ENCODE assay signal across 8 cellular contexts in the genomic region with DNA sequence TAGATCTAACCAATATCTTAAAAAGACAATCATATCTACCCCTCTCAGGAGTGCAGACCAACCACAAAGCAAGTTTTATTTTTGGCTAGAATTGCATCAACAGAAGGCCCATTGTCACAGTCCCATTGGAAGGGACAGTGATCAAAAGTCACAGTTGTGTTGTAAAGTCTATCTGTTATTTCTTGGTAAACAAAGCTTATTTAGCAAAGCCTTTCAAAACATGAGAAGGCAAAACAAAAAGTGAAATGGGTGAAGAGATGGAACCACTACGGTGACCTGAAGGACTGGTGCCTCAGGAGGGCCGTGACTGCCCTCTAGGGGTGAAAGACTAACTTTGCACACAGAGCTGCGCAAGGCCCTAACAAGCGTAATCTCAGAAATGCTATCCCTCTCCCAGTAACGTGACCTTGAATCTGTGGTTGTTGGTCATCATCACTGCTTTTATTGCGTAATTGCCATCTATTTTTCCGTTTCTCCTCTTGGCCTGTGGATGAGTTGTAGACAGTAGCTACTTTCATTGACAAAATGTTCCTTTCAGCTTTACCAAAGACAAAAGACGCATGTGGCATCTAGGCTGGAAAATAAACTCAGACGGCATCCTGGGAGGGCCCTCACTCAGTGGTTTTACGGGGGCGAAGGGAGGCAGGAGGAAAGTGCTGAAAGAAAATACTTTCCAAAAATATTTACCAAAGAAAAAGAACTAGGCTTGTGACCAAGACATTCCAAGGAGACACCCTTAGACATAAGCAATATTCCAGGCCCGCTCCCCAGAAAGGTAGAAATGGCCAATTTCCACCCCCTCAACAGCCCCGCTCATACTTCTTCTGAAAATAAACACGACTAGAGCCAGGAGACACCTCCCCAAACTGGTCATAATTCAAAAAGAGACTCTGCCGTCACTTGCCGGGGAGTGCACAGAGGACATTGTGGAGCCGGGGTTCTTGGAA.
DNase-seq lines count a peak whose midpoint lies in the region; ATAC-seq and TF ChIP-seq lines count a peak whose summit lies in the region.

No MANE protein-coding gene starts in this region.

- CTCF ChIA-PET in IMR-90 (lab: Yijun Ruan, JAX): interaction anchor here (0.5 to 3.8 kb wide), 30 partner anchors 8 to 853 kb away, joined by 3 to 51 read pairs (median 4); a partner anchor contains a TSS
- CTCF ChIA-PET in activated naive CD4-positive, alpha-beta T cell treated with anti-CD3 and anti-CD28 coated beads, Interleukin-2, amount 10 ng/mL, durations not matched to agents 7 days and 5 days (lab: Charles Lee): interaction anchor here (0.5 to 9.3 kb wide), 50 partner anchors 8 to 522 kb away, joined by 3 to 288 read pairs (median 4); a partner anchor contains a TSS

- H3K79me1 ChIP-seq in IMR-90 (ENCODE audit: low read depth in 1 of 2, low read length in 2 of 2): no peaks in the 10 kb centered on the region
- peaks cover 2% of the 10 kb centered on the region for H3K79me1 ChIP-seq in trophoblast cell (ENCODE audit: low read length)

- H3K9me1 ChIP-seq in IMR-90 (ENCODE audit: insufficient read depth, low read length): no peaks in the 10 kb centered on the region

- no peak overlapping the region for H3K4me2 ChIP-seq in IMR-90 (ENCODE audit: low read depth, low read length)
- H3K4me2 ChIP-seq in trophoblast cell (ENCODE audit: low read length): no peak overlapping the region

- H3K9me3 ChIP-seq in IMR-90 (ENCODE audit: control insufficient read depth, insufficient read depth, low read length) (no peaks in the 10 kb centered on the region), trophoblast cell (ENCODE audit: insufficient read depth, low read depth, low read length) (peaks cover 1% of the 10 kb centered on the region), transverse colon (no peaks in the 10 kb centered on the region)

- no peaks in the 10 kb centered on the region for H4K20me1 ChIP-seq in IMR-90 (ENCODE audit: insufficient read depth, low read length)

- no peak overlapping the region for H3K27ac Mint-ChIP-seq in activated naive CD4-positive, alpha-beta T cell treated with anti-CD3 and anti-CD28 coated beads, Interleukin-2, amount 10 ng/mL, durations not matched to agents 7 days and 5 days

- no peaks in the 10 kb centered on the region for H3K79me2 ChIP-seq in trophoblast cell (ENCODE audit: control insufficient read depth, insufficient read depth, low read length, poor library complexity)

- H3K36me3 ChIP-seq in IMR-90 (ENCODE audit: control insufficient read depth, insufficient read depth, low read length): no peaks in the 10 kb centered on the region
- H3K36me3 ChIP-seq in trophoblast cell (ENCODE audit: control insufficient read depth in 1 of 2, insufficient read depth in 2 of 2, low read length in 2 of 2): no peaks in the 10 kb centered on the region
- H3K36me3 ChIP-seq in transverse colon: no peaks in the 10 kb centered on the region

- H3K4me1 ChIP-seq in IMR-90 (ENCODE audit: control insufficient read depth, insufficient read depth, low read length) (no peaks in the 10 kb centered on the region), trophoblast cell (ENCODE audit: control insufficient read depth in 1 of 2, insufficient read depth in 2 of 2, low read length in 2 of 2) (no peaks in the 10 kb centered on the region), transverse colon (peaks cover 0 to 13% (median 0%) of the 10 kb centered on the region in 4 donors)

- no peak overlapping the region for H2BK5ac ChIP-seq in IMR-90 (ENCODE audit: low read depth, low read length, poor library complexity, severe bottlenecking)
- no peak overlapping the region for H2BK5ac ChIP-seq in trophoblast cell (ENCODE audit: low read depth, low read length, poor library complexity)

- no peaks in the 10 kb centered on the region for H3K9me3 Mint-ChIP-seq in activated naive CD4-positive, alpha-beta T cell treated with anti-CD3 and anti-CD28 coated beads, Interleukin-2, amount 10 ng/mL, durations not matched to agents 7 days and 5 days

- TF ChIP-seq RAD21 in IMR-90 (IDR thresholded peaks at IDR 0.05; ENCODE audit: low read length): peak; percentile 91

- TF ChIP-seq CTCF in IMR-90 (conservative IDR thresholded peaks at IDR 0.05; ENCODE audit: low read depth, low read length): peak; percentile 88
- peak; percentile 85 to 93 (median 87) for TF ChIP-seq CTCF in transverse colon (IDR thresholded peaks at IDR 0.05)

- no peak overlapping the region for H3K56ac ChIP-seq in IMR-90 (ENCODE audit: extremely low read depth, insufficient read depth, low read length)

- H2BK20ac ChIP-seq in IMR-90 (ENCODE audit: low read depth, low read length): no peak overlapping the region

- no peak for TF ChIP-seq EP300 in transverse colon (IDR thresholded peaks at IDR 0.05; ENCODE audit: low read depth)

- H3K27ac ChIP-seq in IMR-90 (ENCODE audit: insufficient read depth, low read length): no peak overlapping the region
- no peak overlapping the region for H3K27ac ChIP-seq in trophoblast cell (ENCODE audit: low read depth, low read length)
- peak overlapping the region in 2 of 4 donors; percentile 44 to 51 for H3K27ac ChIP-seq in transverse colon

- H4K8ac ChIP-seq in IMR-90 (ENCODE audit: low read depth in 2 of 2, low read length in 2 of 2) (no peak overlapping the region), trophoblast cell (ENCODE audit: low read depth, low read length) (no peak overlapping the region)

- no peak overlapping the region for H4K5ac ChIP-seq in IMR-90 (ENCODE audit: low read depth, low read length)

- H2BK15ac ChIP-seq in IMR-90 (ENCODE audit: low read depth, low read length): no peak overlapping the region

- WGBS in IMR-90 (ENCODE audit: extremely low coverage in 2 of 2, insufficient read length in 1 of 2), 2 experiments: no CpG with 5 or more reads among the region's 17 CpGs
- WGBS in trophoblast cell (ENCODE audit: extremely low coverage, insufficient coverage, insufficient read length): no CpG with 5 or more reads among the region's 17 CpGs
- WGBS in transverse colon (ENCODE audit: low coverage in 1 of 2), 2 donors: 29 to 33% methylated on average over 7 to 17 of the region's 17 CpGs

- DNase-seq in ELR (ENCODE audit: low read depth) (peak; percentile 80), IMR-90 (peak; percentile 83), SK-MEL-5 (ENCODE audit: low read depth, low spot score) (peak; percentile 99), germinal center (ENCODE audit: low spot score) (peak; percentile 38), trophoblast cell (peak; percentile 74 to 92), transverse colon (peak; percentile 72)
- DNase-seq in activated naive CD4-positive, alpha-beta T cell treated with anti-CD3 and anti-CD28 coated beads, Interleukin-2, amount 10 ng/mL, durations not matched to agents 7 days and 5 days: peak; percentile 75

- no peaks in the 10 kb centered on the region; the same call in 1 of the 2 replicates for H3K27me3 ChIP-seq in IMR-90 (ENCODE audit: control insufficient read depth, insufficient read depth, low read length)
- H3K27me3 ChIP-seq in trophoblast cell (ENCODE audit: insufficient read depth, low read length): no peaks in the 10 kb centered on the region
- H3K27me3 ChIP-seq in transverse colon: no peaks in the 10 kb centered on the region

- no peak overlapping the region for H2AK9ac ChIP-seq in IMR-90 (replicated peaks; ENCODE audit: low read depth, low read length, poor library complexity)

- H4K12ac ChIP-seq in trophoblast cell (ENCODE audit: low read depth, low read length): no peak overlapping the region

- in situ Hi-C loops in IMR-90 (cut with MboI; ENCODE audit: low sequenced_read_pairs): loop anchor here (5.0 to 10.0 kb wide), 2 partner anchors 149 to 368 kb away; no protein-coding TSS in a partner anchor
- in situ Hi-C loops in SK-MEL-5 (cut with HindIII; ENCODE audit: low pct_unique_long_range_greater_than_20kb, low sequenced_read_pairs): no loop called here
- in situ Hi-C loops in transverse colon (cut with MboI; ENCODE audit: low pct_ligation_motif_present in 1 of 4, low pct_unique_long_range_greater_than_20kb in 1 of 4, low sequenced_read_pairs in 3 of 4): loop anchor here in 3 of 4 donors (5.0 to 25.0 kb wide), 4 partner anchors 106 to 356 kb away; no protein-coding TSS in a partner anchor

- H2AFZ ChIP-seq in IMR-90 (replicated peaks; ENCODE audit: low read length, poor library complexity) (peak overlapping the region; percentile 9), trophoblast cell (ENCODE audit: insufficient read depth, low read length, poor library complexity) (no peak overlapping the region)

- H3K9ac ChIP-seq in IMR-90 (ENCODE audit: low read depth, low read length) (no peak overlapping the region), trophoblast cell (ENCODE audit: low read length) (no peak overlapping the region)

- no peaks in the 10 kb centered on the region for H3K36me3 Mint-ChIP-seq in activated naive CD4-positive, alpha-beta T cell treated with anti-CD3 and anti-CD28 coated beads, Interleukin-2, amount 10 ng/mL, durations not matched to agents 7 days and 5 days

- H3K14ac ChIP-seq in IMR-90 (replicated peaks; ENCODE audit: low read depth, low read length): no peak overlapping the region
- H3K14ac ChIP-seq in trophoblast cell (ENCODE audit: low read length): no peak overlapping the region

- H4K91ac ChIP-seq in IMR-90 (ENCODE audit: insufficient read depth, low read depth, low read length) (no peak overlapping the region), trophoblast cell (ENCODE audit: low read depth, low read length) (no peak overlapping the region)

- TF ChIP-seq POLR2A in IMR-90 (IDR thresholded peaks at IDR 0.05; ENCODE audit: low read depth, low read length) (no peak), transverse colon (IDR thresholded peaks at IDR 0.05) (no peak)

- H3K27me3 Mint-ChIP-seq in activated naive CD4-positive, alpha-beta T cell treated with anti-CD3 and anti-CD28 coated beads, Interleukin-2, amount 10 ng/mL, durations not matched to agents 7 days and 5 days: no peaks in the 10 kb centered on the region

- intact Hi-C loops in IMR-90 (cut with micrococcal nuclease): loop anchor here (1.0 to 10.0 kb wide), 5 partner anchors 145 to 648 kb away; no protein-coding TSS in a partner anchor
- intact Hi-C loops in transverse colon (cut with DNase I; ENCODE audit: low total_unique reads): loop anchor here (5.0 kb wide), 1 partner anchor 144 kb away; no protein-coding TSS in a partner anchor

- H2AK5ac ChIP-seq in IMR-90 (ENCODE audit: low read depth, low read length) (no peak overlapping the region), trophoblast cell (ENCODE audit: low read length) (no peak overlapping the region)

- no peak overlapping the region for H2BK12ac ChIP-seq in trophoblast cell (ENCODE audit: low read length)

- H3K4me3 ChIP-seq in IMR-90 (ENCODE audit: insufficient read depth, low read depth, low read length) (no peak overlapping the region), trophoblast cell (ENCODE audit: low read depth, low read length) (no peak overlapping the region), transverse colon (no peak overlapping the region)

- dilution Hi-C loops in IMR-90 (cut with HindIII; ENCODE audit: low sequenced_read_pairs, unreplicated experiment): no loop called here

- peak; percentile 97 for ATAC-seq in GM21576 (IDR thresholded peaks at IDR 0.05; ENCODE audit: unreplicated experiment)
- ATAC-seq in IMR-90 (ENCODE audit: low read depth): peak; percentile 100

- H3K18ac ChIP-seq in IMR-90 (ENCODE audit: low read depth, low read length): no peak overlapping the region
- H3K18ac ChIP-seq in trophoblast cell (ENCODE audit: low read length): no peak overlapping the region

- H3K4me3 Mint-ChIP-seq in activated naive CD4-positive, alpha-beta T cell treated with anti-CD3 and anti-CD28 coated beads, Interleukin-2, amount 10 ng/mL, durations not matched to agents 7 days and 5 days: no peak overlapping the region

- H3K23ac ChIP-seq in IMR-90 (ENCODE audit: low read depth, low read length) (no peak overlapping the region), trophoblast cell (ENCODE audit: low read length) (no peak overlapping the region)

- POLR2A ChIA-PET in IMR-90 (lab: Charles Lee; ENCODE audit: unreplicated experiment): interaction anchor here (0.6 kb wide), 1 partner anchor 11 kb away, joined by 17 read pairs; no protein-coding TSS in a partner anchor

- peaks cover 4% of the 10 kb centered on the region for H3K4me1 Mint-ChIP-seq in activated naive CD4-positive, alpha-beta T cell treated with anti-CD3 and anti-CD28 coated beads, Interleukin-2, amount 10 ng/mL, durations not matched to agents 7 days and 5 days

- BruUV-seq in IMR-90 (replicated peaks; lab: Mats Ljungman, UMichigan): no TSS peak

- H3K4ac ChIP-seq in IMR-90 (ENCODE audit: low read depth, low read length) (no peak overlapping the region), trophoblast cell (ENCODE audit: low read depth, low read length) (no peak overlapping the region)

- H2BK120ac ChIP-seq in IMR-90 (ENCODE audit: low read depth, low read length): no peak overlapping the region
- H2BK120ac ChIP-seq in trophoblast cell (ENCODE audit: insufficient read depth, low read length, poor library complexity): no peak overlapping the region

Comparison
In these comparisons a context has a peak if more than half of its experiments do, and no peak if none do; other contexts are left out.
1. DNase-seq: peak in every context shown above with its lines; median percentile 99 in SK-MEL-5; 83 in IMR-90; 83 in trophoblast cell; 80 in ELR; 75 in activated naive CD4-positive, alpha-beta T cell treated with anti-CD3 and anti-CD28 coated beads, Interleukin-2, amount 10 ng/mL, durations not matched to agents 7 days and 5 days; 72 in transverse colon; 38 in germinal center.